21 cellular contexts compared by ENCODE assay signal in genomic region chr18:26268454-26268853, GRCh38. TPM values are rescaled to one million over a fixed set of nuclear protein-coding genes. Genes with fewer than 3 reads are reported as not detected.
DNase-seq lines count a peak whose midpoint lies in the region; ATAC-seq, FAIRE-seq and TF ChIP-seq lines count a peak whose summit lies in the region.
"Had no signal": no experiment of that assay in that cellular context is flagged by ENCODE, and none has a peak within 500 bp of the region (broad histone marks: within the 10 kb centered on the region; RNA-seq: fewer than 3 reads in every experiment).

No MANE protein-coding gene starts in this region.

- TF ChIP-seq POLR2A in HepG2 (IDR thresholded peaks at IDR 0.05; ENCODE audit: insufficient read depth in 1 of 2, low read depth in 2 of 2, low read length in 2 of 2), result no peak
- TF ChIP-seq POLR2A in right lobe of liver (IDR thresholded peaks at IDR 0.05), result no peak

- ATAC-seq in HepG2 (no peak), right lobe of liver (no peak), RWPE2 (ENCODE audit: low read depth) (peak; percentile 33; the same call in 1 of the 3 replicates), HG02678 (IDR thresholded peaks at IDR 0.05; ENCODE audit: unreplicated experiment) (no peak)

- POLR2A ChIA-PET in HepG2 (lab: Yijun Ruan, JAX), result no interaction called here

- no peak overlapping the region for H2AFZ ChIP-seq in HepG2 (ENCODE audit: low read length)

- no TSS peak for BruUV-seq in HepG2 (replicated peaks; lab: Mats Ljungman, UMichigan)

- TF ChIP-seq EP300 in HepG2 (IDR thresholded peaks at IDR 0.05; ENCODE audit: low read depth in 2 of 2, low read length in 2 of 2) (no peak), HepG2 (CRISPR knock-in tag; IDR thresholded peaks at IDR 0.05; ENCODE audit: borderline replicate concordance) (no peak)

- intact Hi-C loops in HepG2 (cut with micrococcal nuclease; ENCODE audit: unreplicated experiment) (no loop called here), right lobe of liver (cut with DNase I) (no loop called here), posterior cingulate gyrus (cut with DNase I) (no loop called here)

- H3K4me3 ChIP-seq in HepG2 (replicated peaks in 1 of 3; ENCODE audit: insufficient read depth in 1 of 3, low read depth in 2 of 3, low read length in 3 of 3) (no peak overlapping the region), right lobe of liver (no peak overlapping the region), RWPE2 (ENCODE audit: severe bottlenecking) (no peak overlapping the region)
- H3K4me3 ChIP-seq: HAP-1 had no signal

- H3K9me3 ChIP-seq in HepG2 (ENCODE audit: low read length) (no peaks in the 10 kb centered on the region), right lobe of liver (no peaks in the 10 kb centered on the region), RWPE2 (ENCODE audit: severe bottlenecking) (no peaks in the 10 kb centered on the region)
- H3K9me3 ChIP-seq: HAP-1 had no signal

- H3K27me3 ChIP-seq in HepG2 (ENCODE audit: control insufficient read depth in 1 of 2, insufficient read depth in 2 of 2, low read length in 2 of 2), result no peaks in the 10 kb centered on the region
- H3K27me3 ChIP-seq in right lobe of liver, result no peaks in the 10 kb centered on the region
- H3K27me3 ChIP-seq in RWPE2 (ENCODE audit: insufficient read depth, poor library complexity, severe bottlenecking), result no peaks in the 10 kb centered on the region

- no peaks in the 10 kb centered on the region for H4K20me1 ChIP-seq in HepG2 (ENCODE audit: insufficient read depth, low read length)

- CTCF ChIA-PET in HepG2 (lab: Yijun Ruan, JAX; ENCODE audit: low intra/inter-chr PET ratio, low total read pairs), result no interaction called here

- no peak overlapping the region for H3K27ac ChIP-seq in HepG2 (ENCODE audit: extremely low read length, insufficient read depth, low read length)
- H3K27ac ChIP-seq in right lobe of liver, result no peak overlapping the region
- H3K27ac ChIP-seq in RWPE2 (ENCODE audit: poor library complexity, severe bottlenecking), result no peak overlapping the region
- no peak overlapping the region for H3K27ac ChIP-seq in epithelial cell of prostate
- H3K27ac ChIP-seq: C4-2B had no signal

- FAIRE-seq in HepG2 (lab: Jason Lieb, UNC), result no peak

- H3K36me3 ChIP-seq in HepG2 (replicated peaks in 1 of 2; ENCODE audit: control insufficient read depth in 1 of 2, insufficient read depth in 2 of 2, low read length in 2 of 2) (peaks cover 2 to 4% of the 10 kb centered on the region in 2 experiments; a peak in 3 of 5 replicates), right lobe of liver (no peaks in the 10 kb centered on the region), RWPE2 (ENCODE audit: low read depth) (0 out of 2 replicates have a peak, but pooled peaks cover 3% of the 10 kb centered on the region)

- H3K9ac ChIP-seq in HepG2 (ENCODE audit: insufficient read depth, low read depth, low read length), result no peak overlapping the region

- H3K79me2 ChIP-seq in HepG2 (ENCODE audit: insufficient read depth, low read length), result no peaks in the 10 kb centered on the region

- TF ChIP-seq RAD21 in HepG2 (CRISPR knock-in tag; IDR thresholded peaks at IDR 0.05), result no peak

- no peak overlapping the region for H3K4me2 ChIP-seq in HepG2 (ENCODE audit: low read depth, low read length)

- 65% methylated on average over 4 of the region's 4 CpGs for WGBS in HepG2 (ENCODE audit: low lambda C conversion rate)
- 90% methylated on average over 4 of the region's 4 CpGs for WGBS in right lobe of liver (ENCODE audit: insufficient coverage, low coverage, low lambda C conversion rate, missing lambda C conversion rate)

- H3K4me1 ChIP-seq in HepG2 (ENCODE audit: insufficient read depth, low read length), result no peaks in the 10 kb centered on the region
- no peaks in the 10 kb centered on the region for H3K4me1 ChIP-seq in right lobe of liver
- H3K4me1 ChIP-seq in RWPE2 (ENCODE audit: insufficient read depth, poor library complexity, severe bottlenecking), result peaks cover 4% of the 10 kb centered on the region
- H3K4me1 ChIP-seq: HAP-1 had no signal

- in situ Hi-C loops in HepG2 (cut with HindIII; ENCODE audit: extremely low pct_ligation_motif_present, low pct_unique_long_range_greater_than_20kb), result no loop called here

- TF ChIP-seq CTCF in HepG2 (CRISPR knock-in tag; IDR thresholded peaks at IDR 0.05), result no peak
- no peak for TF ChIP-seq CTCF in right lobe of liver (IDR thresholded peaks at IDR 0.05)
- TF ChIP-seq CTCF in RWPE2 (IDR thresholded peaks at IDR 0.05; ENCODE audit: poor library complexity, severe bottlenecking), result no peak

- DNase-seq in HepG2 (ENCODE audit: low spot score) (no peak), right lobe of liver (no peak), RWPE2 (ENCODE audit: low spot score) (no peak), epithelial cell of prostate (ENCODE audit: low read depth, low spot score) (peak; percentile 12), renal cortical epithelial cell (ENCODE audit: low read depth) (peak; percentile 10), T-helper 2 cell (no peak), posterior cingulate gyrus (no peak)
- DNase-seq: 8988T; AML-193; CD8-positive, alpha-beta memory T cell; KG1; NCI-H1105; NCI-H146; NCI-H2029; NCI-H345; NCI-H524; NCI-H774; NK-92 treated with Interleukin-12 subunit alpha and Interleukin-12 subunit beta, amount 100 ng/mL, for 24 hours had no signal

TF ChIP-seq in HepG2, 621 proteins besides CTCF, POLR2A, EP300 and RAD21:
- TF ChIP-seq CEBPB (IDR thresholded peaks at IDR 0.05; ENCODE audit: borderline replicate concordance, low read depth, low read length), result peak; percentile 80
- TF ChIP-seq ZNF383 (CRISPR knock-in tag; IDR thresholded peaks at IDR 0.05; ENCODE audit: borderline replicate concordance), result no peak
- TF ChIP-seq RXRA (CRISPR knock-in tag; IDR thresholded peaks at IDR 0.05), result no peak

RNA-seq across cellular contexts. Expression of gene TAF4B, which starts 42.2 kb away (rescaled TPM):
- total RNA-seq in HepG2 (2016; rRNA removed; fragmentation: Illumina TruSeq; extraction: Trizol), result 3.8 and 3.9 TPM in 2 replicates
- 2.1 and 2.6 TPM in 2 replicates for total RNA-seq in HepG2 (2016; cell fraction: cytosol; rRNA removed; fragmentation: Illumina TruSeq; extraction: Trizol; ENCODE audit: low read depth)
- total RNA-seq in HepG2 (2016; cell fraction: insoluble cytoplasmic fraction; rRNA removed; fragmentation: Illumina TruSeq; extraction: Trizol), result 3.6 and 3.7 TPM in 2 replicates
- total RNA-seq in HepG2 (2016; cell fraction: membrane; rRNA removed; fragmentation: Illumina TruSeq; extraction: Trizol), result 2.8 and 2.9 TPM in 2 replicates
- 4.1 and 4.4 TPM in 2 replicates for total RNA-seq in HepG2 (2016; cell fraction: nucleus; rRNA removed; fragmentation: Illumina TruSeq; extraction: Trizol)
- 2.0 and 2.2 TPM in 2 replicates for polyA plus RNA-seq in HepG2 (2011; rRNA removed)
- 1.1 and 1.4 TPM in 2 replicates for polyA plus RNA-seq in HepG2 (2011; cell fraction: cytosol; rRNA removed)
- 1.9 and 2.1 TPM in 2 replicates for polyA plus RNA-seq in HepG2 (2011; cell fraction: nucleus; rRNA removed)
- 1.9 and 2.0 TPM in 2 replicates for polyA plus RNA-seq in HepG2 (2012)
- polyA plus RNA-seq in HepG2 (2016; cell fraction: cytosol; fragmentation: Illumina TruSeq; extraction: Trizol; ENCODE audit: low read depth), result 0.09 and 0.10 TPM in 2 replicates
- 2.5 and 3.2 TPM in 2 replicates for polyA plus RNA-seq in HepG2 (2016; cell fraction: insoluble cytoplasmic fraction; fragmentation: Illumina TruSeq; extraction: Trizol; ENCODE audit: low read depth)
- polyA plus RNA-seq in HepG2 (2016; cell fraction: membrane; fragmentation: Illumina TruSeq; extraction: Trizol; ENCODE audit: low read depth), result 0.68 and 0.81 TPM in 2 replicates
- 2.3 and 2.4 TPM in 2 replicates for polyA plus RNA-seq in HepG2 (2016; cell fraction: nucleus; fragmentation: Illumina TruSeq; extraction: Trizol; ENCODE audit: insufficient read depth, low read depth)
- 3.0 and 16.9 TPM in 2 replicates for polyA minus RNA-seq in HepG2 (2011; rRNA and poly(A)+ RNA removed; ENCODE audit: low replicate concordance)
- 1.9 and 3.3 TPM in 2 replicates for polyA minus RNA-seq in HepG2 (2011; cell fraction: cytosol; rRNA and poly(A)+ RNA removed)
- polyA minus RNA-seq in HepG2 (2011; cell fraction: nucleus; rRNA and poly(A)+ RNA removed), result 7.6 and 9.2 TPM in 2 replicates
- under 1 TPM; 0.09 to 0.44 (median 0.31) TPM for total RNA-seq in right lobe of liver
- 6.8 and 8.2 TPM in 2 replicates for total RNA-seq in renal cortical epithelial cell

Comparison
In these comparisons a context has a peak if more than half of its experiments do, and no peak if none do; other contexts are left out.
1. DNase-seq: peak in epithelial cell of prostate (single experiment) and renal cortical epithelial cell (single experiment); none in HepG2 (single experiment), right lobe of liver (0 of 3), RWPE2 (single experiment), T-helper 2 cell (0 of 5) and posterior cingulate gyrus (0 of 10).